ENCODE assay signal across 18 cellular contexts in the genomic region with DNA sequence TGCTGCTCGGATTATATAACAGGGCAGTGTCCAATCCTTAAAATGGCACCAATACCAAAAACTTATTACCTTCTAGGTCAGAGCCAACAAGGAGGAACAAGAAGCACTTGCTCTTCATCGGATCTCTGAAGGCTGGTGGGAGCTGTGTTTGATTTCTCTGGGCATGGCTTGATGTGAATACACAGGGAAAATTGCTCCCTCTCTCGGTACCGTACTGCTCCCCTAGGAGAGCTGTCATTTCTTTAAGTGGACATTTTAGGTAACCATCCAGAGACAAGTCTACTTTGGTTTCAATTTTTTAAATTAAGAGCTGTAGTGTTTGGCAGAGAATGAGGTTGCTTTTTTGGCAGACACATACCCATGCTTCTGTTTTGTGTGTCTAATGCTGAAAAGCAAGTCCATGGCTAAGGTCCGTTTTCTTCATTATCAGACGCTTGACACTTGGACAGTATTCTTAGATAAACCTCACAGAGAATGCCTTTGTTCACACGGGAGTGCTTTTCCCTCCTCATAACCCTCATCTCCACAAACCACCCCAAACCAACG.
DNase-seq lines count a peak whose midpoint lies in the region; ATAC-seq and TF ChIP-seq lines count a peak whose summit lies in the region.
"Had no signal": no experiment of that assay in that cellular context is flagged by ENCODE, and none has a peak within 500 bp of the region (broad histone marks: within the 10 kb centered on the region; RNA-seq: fewer than 3 reads in every experiment).

No MANE protein-coding gene starts in this region.

- in situ Hi-C loops in astrocyte of the cerebellum (cut with HindIII; ENCODE audit: low sequenced_read_pairs) = no loop called here

- peak; percentile 51 to 84 (median 66) for ATAC-seq in psoas muscle
- no peak for ATAC-seq in GM18870 (IDR thresholded peaks at IDR 0.05; ENCODE audit: unreplicated experiment)
- ATAC-seq: HepG2, mucosa of descending colon had no signal

- no peaks in the 10 kb centered on the region for H3K4me1 Mint-ChIP-seq in glutamatergic neuron (ENCODE audit: low read depth, unreplicated experiment)

- peaks cover 19% of the 10 kb centered on the region for H3K4me1 ChIP-seq in psoas muscle
- H3K4me1 ChIP-seq: parathyroid adenoma, upper lobe of left lung had no signal

- DNase-seq in NCI-H2107 treated with DMSO at 0.1 percent for 48 hours (lab: John Stamatoyannopoulos, UW; ENCODE audit: unreplicated experiment) = peak; percentile 59
- no peak for DNase-seq in NCI-H2107 (lab: John Stamatoyannopoulos, UW)
- no peak for DNase-seq in astrocyte of the cerebellum (ENCODE audit: low read depth)
- peak; percentile 10 for DNase-seq in fibroblast of the conjunctiva (ENCODE audit: low read depth)
- no peak for DNase-seq in psoas muscle
- no peak for DNase-seq in glutamatergic neuron
- DNase-seq in stimulated activated CD4-positive, alpha-beta T cell treated with anti-CD3 and anti-CD28 coated beads, Interleukin-2, amount 100 ng/mL, for 48 hours = no peak
- DNase-seq: activated CD4-positive, alpha-beta T cell treated with anti-CD3 and anti-CD28 coated beads for 48 hours; activated naive CD4-positive, alpha-beta T cell treated with anti-CD3 and anti-CD28 coated beads for 36 hours; central memory CD4-positive, alpha-beta T cell; mucosa of descending colon; MV-4-11; stimulated activated naive CD4-positive, alpha-beta T cell; upper lobe of left lung had no signal

- intact Hi-C loops in psoas muscle (cut with DNase I) = no loop called here

- H3K9me3 Mint-ChIP-seq in glutamatergic neuron (ENCODE audit: unreplicated experiment) = peaks cover 9% of the 10 kb centered on the region

- H3K4me3 ChIP-seq in astrocyte of the cerebellum (ENCODE audit: low read depth, low read length) = no peak overlapping the region
- peak overlapping the region; percentile 13 for H3K4me3 ChIP-seq in psoas muscle
- H3K4me3 ChIP-seq: mucosa of descending colon, upper lobe of left lung had no signal

- TF ChIP-seq CTCF in astrocyte of the cerebellum (IDR thresholded peaks at IDR 0.05; ENCODE audit: low read depth, low read length, missing control alignments) = peak; percentile 33
- TF ChIP-seq CTCF in psoas muscle (IDR thresholded peaks at IDR 0.05) = peak; percentile 24
- no peak for TF ChIP-seq CTCF in glutamatergic neuron (IDR thresholded peaks at IDR 0.05; ENCODE audit: partially characterized antibody, unreplicated experiment)

- no peak overlapping the region for H3K27ac Mint-ChIP-seq in glutamatergic neuron (ENCODE audit: unreplicated experiment)
- H3K27ac Mint-ChIP-seq: activated naive CD4-positive, alpha-beta T cell treated with anti-CD3 and anti-CD28 coated beads for 36 hours had no signal

- H3K27me3 Mint-ChIP-seq in glutamatergic neuron (ENCODE audit: unreplicated experiment) = no peaks in the 10 kb centered on the region

- peaks cover 2% of the 10 kb centered on the region for H3K9me3 ChIP-seq in psoas muscle

- H3K27me3 ChIP-seq in psoas muscle (ENCODE audit: insufficient read depth in 3 of 3, low read length in 2 of 3) = no peaks in the 10 kb centered on the region
- H3K27me3 ChIP-seq: upper lobe of left lung had no signal

- H3K27ac ChIP-seq in psoas muscle = peak overlapping the region; percentile 76
- H3K27ac ChIP-seq: 22Rv1, parathyroid adenoma, upper lobe of left lung had no signal

- H3K4me3 Mint-ChIP-seq in glutamatergic neuron (ENCODE audit: unreplicated experiment) = no peak overlapping the region
- H3K4me3 Mint-ChIP-seq: activated naive CD4-positive, alpha-beta T cell treated with anti-CD3 and anti-CD28 coated beads for 36 hours had no signal

- H3K36me3 Mint-ChIP-seq in glutamatergic neuron (ENCODE audit: unreplicated experiment) = peaks cover 14% of the 10 kb centered on the region

- H3K36me3 ChIP-seq in psoas muscle (ENCODE audit: insufficient read depth in 1 of 2, low read depth in 1 of 2) = no peaks in the 10 kb centered on the region
- H3K36me3 ChIP-seq: upper lobe of left lung had no signal

- 19 to 43% (median 22%) methylated on average over 8 of the region's 8 CpGs for WGBS in psoas muscle, 3 donors

Comparison
In these comparisons a context has a peak if more than half of its experiments do, and no peak if none do; other contexts are left out.
1. DNase-seq: peak in NCI-H2107 treated with DMSO at 0.1 percent for 48 hours (single experiment) and fibroblast of the conjunctiva (single experiment); none in NCI-H2107 (single experiment), astrocyte of the cerebellum (single experiment), psoas muscle (0 of 2), glutamatergic neuron (single experiment) and stimulated activated CD4-positive, alpha-beta T cell treated with anti-CD3 and anti-CD28 coated beads, Interleukin-2, amount 100 ng/mL, for 48 hours (0 of 2).